Comparison of ENCODE assay signal across 1 cellular context in genomic region chr5:65943771-65944170, GRCh38.
TF ChIP-seq lines count a peak whose summit lies in the region.

No MANE protein-coding gene starts in this region.

TF ChIP-seq in GM12878, 131 proteins besides CTCF, POLR2A, EP300 and RAD21:
- TF ChIP-seq POLR2AphosphoS2 (IDR thresholded peaks at IDR 0.05; ENCODE audit: low read depth, low read length) (no peak), PRDM15 (CRISPR knock-in tag; IDR thresholded peaks at IDR 0.05) (no peak), SMARCA5 (IDR thresholded peaks at IDR 0.05) (no peak), POLR2AphosphoS5 (IDR thresholded peaks at IDR 0.05; ENCODE audit: low read length) (no peak), ATF7 (IDR thresholded peaks at IDR 0.05; ENCODE audit: low read depth) (no peak), MTA2 (IDR thresholded peaks at IDR 0.05; ENCODE audit: low read depth) (no peak), PML (IDR thresholded peaks at IDR 0.05; ENCODE audit: low read length) (no peak), ATF2 (IDR thresholded peaks at IDR 0.05; ENCODE audit: low read length) (no peak)
TF ChIP-seq in GM12878: peak in this region for 0.
